ENCODE assay signal across 16 cellular contexts in the genomic region with DNA sequence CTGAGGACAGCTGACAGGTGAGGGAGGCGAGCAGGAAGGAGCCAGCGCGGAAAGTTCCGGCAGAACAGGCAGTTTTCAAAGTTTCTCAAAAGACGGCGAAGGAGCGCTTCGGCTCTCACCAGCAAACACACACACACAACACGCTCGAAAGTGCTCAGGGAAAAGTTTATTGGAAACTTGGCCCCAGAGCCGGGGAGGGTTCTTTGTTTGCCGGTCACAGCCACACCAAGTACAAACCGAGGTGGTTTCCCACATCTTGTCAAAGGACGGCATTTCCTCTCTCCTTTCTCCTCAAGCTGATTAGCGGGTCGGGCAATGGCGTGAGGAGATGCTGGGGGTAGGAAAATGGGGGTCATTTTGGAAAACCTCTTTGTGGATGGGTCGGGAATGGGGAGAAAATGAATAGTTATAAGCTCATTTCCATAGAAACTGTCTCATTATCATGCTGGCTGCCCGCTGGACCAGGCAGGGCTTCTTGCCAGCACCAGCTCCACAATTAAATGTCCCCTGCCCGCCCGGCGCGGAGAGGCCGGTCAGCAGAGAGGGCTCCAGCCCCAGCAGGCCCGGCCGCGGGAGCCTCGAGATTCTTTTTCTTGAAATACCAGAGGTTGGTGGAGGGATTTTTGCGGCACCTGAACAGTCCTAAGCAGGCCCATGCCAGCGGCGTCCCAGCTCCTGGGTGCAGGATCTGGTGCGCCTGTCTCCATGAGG.
DNase-seq lines count a peak whose midpoint lies in the region; ATAC-seq and TF ChIP-seq lines count a peak whose summit lies in the region.
"Had no signal": no experiment of that assay in that cellular context is flagged by ENCODE, and none has a peak within 500 bp of the region (broad histone marks: within the 10 kb centered on the region; RNA-seq: fewer than 3 reads in every experiment).

No MANE protein-coding gene starts in this region.

- no peak for ATAC-seq in activated CD4-positive, alpha-beta T cell treated with anti-CD3 and anti-CD28 coated beads for 36 hours
- ATAC-seq in stimulated activated naive CD8-positive, alpha-beta T cell treated with anti-CD3 and anti-CD28 coated beads, Interleukin-15, Interleukin-2, amounts not matched to agents 100 U/mL and 50 U/mL, for 24 hours = peak; percentile 22
- ATAC-seq in GM21717 (IDR thresholded peaks at IDR 0.05; ENCODE audit: unreplicated experiment) (no peak), left colon (no peak)
- ATAC-seq: right lobe of liver had no signal

- intact Hi-C loops in activated CD4-positive, alpha-beta T cell treated with anti-CD3 and anti-CD28 coated beads for 36 hours (cut with DNase I, micrococcal nuclease) = no loop called here
- intact Hi-C loops in left ventricle myocardium inferior (cut with micrococcal nuclease) = no loop called here
- intact Hi-C loops in left colon (cut with DNase I, micrococcal nuclease) = no loop called here

- H3K36me3 ChIP-seq in left ventricle myocardium inferior = no peaks in the 10 kb centered on the region
- H3K36me3 ChIP-seq: cardiac muscle cell, right lobe of liver had no signal

- CTCF ChIA-PET in activated CD4-positive, alpha-beta T cell treated with anti-CD3 and anti-CD28 coated beads for 36 hours (lab: Charles Lee) = no interaction called here

- peaks cover 17% of the 10 kb centered on the region for H3K27me3 ChIP-seq in left ventricle myocardium inferior (ENCODE audit: low read depth)
- H3K27me3 ChIP-seq: cardiac muscle cell, right lobe of liver had no signal

- H3K4me1 Mint-ChIP-seq in activated CD4-positive, alpha-beta T cell treated with anti-CD3 and anti-CD28 coated beads for 36 hours = peaks cover 6% of the 10 kb centered on the region
- H3K4me1 Mint-ChIP-seq in activated naive CD8-positive, alpha-beta T cell treated with anti-CD3 and anti-CD28 coated beads for 36 hours = peaks cover 8% of the 10 kb centered on the region
- H3K4me1 Mint-ChIP-seq: IgD-negative memory B cell had no signal

- peaks cover 31% of the 10 kb centered on the region for H3K4me1 ChIP-seq in left ventricle myocardium inferior
- H3K4me1 ChIP-seq: right lobe of liver had no signal

- no peaks in the 10 kb centered on the region for H3K9me3 ChIP-seq in left ventricle myocardium inferior (replicated peaks)
- H3K9me3 ChIP-seq: right lobe of liver, SK-N-SH had no signal

- no peak overlapping the region for H3K4me3 Mint-ChIP-seq in activated CD4-positive, alpha-beta T cell treated with anti-CD3 and anti-CD28 coated beads for 36 hours
- H3K4me3 Mint-ChIP-seq in activated naive CD8-positive, alpha-beta T cell treated with anti-CD3 and anti-CD28 coated beads for 36 hours = peak overlapping the region; percentile 7
- H3K4me3 Mint-ChIP-seq: IgD-negative memory B cell, nephron had no signal

- H3K4me3 ChIP-seq in left ventricle myocardium inferior = no peak overlapping the region
- H3K4me3 ChIP-seq: cardiac muscle cell, right lobe of liver had no signal

- no peaks in the 10 kb centered on the region for H3K9me3 Mint-ChIP-seq in activated CD4-positive, alpha-beta T cell treated with anti-CD3 and anti-CD28 coated beads for 36 hours (ENCODE audit: low read depth)
- H3K9me3 Mint-ChIP-seq in activated naive CD8-positive, alpha-beta T cell treated with anti-CD3 and anti-CD28 coated beads for 36 hours = no peaks in the 10 kb centered on the region
- H3K9me3 Mint-ChIP-seq: IgD-negative memory B cell, nephron had no signal

- peak; percentile 20 for DNase-seq in activated CD4-positive, alpha-beta T cell treated with anti-CD3 and anti-CD28 coated beads for 36 hours
- no peak for DNase-seq in activated CD4-positive, alpha-beta T cell treated with anti-CD3 and anti-CD28 coated beads for 48 hours
- no peak for DNase-seq in activated naive CD8-positive, alpha-beta T cell treated with anti-CD3 and anti-CD28 coated beads for 36 hours
- DNase-seq in left ventricle myocardium inferior (no peak), RKO (ENCODE audit: low spot score) (no peak), left colon (no peak)
- DNase-seq in stimulated activated naive CD8-positive, alpha-beta T cell treated with anti-CD3 and anti-CD28 coated beads, Interleukin-15, Interleukin-2, amounts not matched to agents 100 U/mL and 50 U/mL, for 24 hours = no peak
- DNase-seq: GOT3; NCI-H1048; right lobe of liver; SK-N-SH; stimulated activated CD4-positive, alpha-beta T cell treated with anti-CD3 and anti-CD28 coated beads, Interleukin-4, amount 100 ng/mL, for 1 hour had no signal

- TF ChIP-seq CTCF in left ventricle myocardium inferior (IDR thresholded peaks at IDR 0.05; ENCODE audit: borderline replicate concordance) = no peak

- H3K27me3 Mint-ChIP-seq in activated CD4-positive, alpha-beta T cell treated with anti-CD3 and anti-CD28 coated beads for 36 hours = peaks cover 3% of the 10 kb centered on the region
- H3K27me3 Mint-ChIP-seq in activated naive CD8-positive, alpha-beta T cell treated with anti-CD3 and anti-CD28 coated beads for 36 hours = peaks cover 23% of the 10 kb centered on the region

- peak overlapping the region; percentile 19 for H3K27ac ChIP-seq in left ventricle myocardium inferior (replicated peaks)
- H3K27ac ChIP-seq: cardiac muscle cell, right lobe of liver had no signal

- no peaks in the 10 kb centered on the region for H3K36me3 Mint-ChIP-seq in activated CD4-positive, alpha-beta T cell treated with anti-CD3 and anti-CD28 coated beads for 36 hours (ENCODE audit: low read depth)
- H3K36me3 Mint-ChIP-seq in activated naive CD8-positive, alpha-beta T cell treated with anti-CD3 and anti-CD28 coated beads for 36 hours = no peaks in the 10 kb centered on the region
- H3K36me3 Mint-ChIP-seq: IgD-negative memory B cell had no signal

- no peak overlapping the region for H3K27ac Mint-ChIP-seq in activated CD4-positive, alpha-beta T cell treated with anti-CD3 and anti-CD28 coated beads for 36 hours
- no peak overlapping the region for H3K27ac Mint-ChIP-seq in activated naive CD8-positive, alpha-beta T cell treated with anti-CD3 and anti-CD28 coated beads for 36 hours
- H3K27ac Mint-ChIP-seq: nephron had no signal

- POLR2A ChIA-PET in activated CD4-positive, alpha-beta T cell treated with anti-CD3 and anti-CD28 coated beads for 36 hours (lab: Charles Lee) = no interaction called here
